30 cellular contexts compared by ENCODE assay signal in the genomic region with DNA sequence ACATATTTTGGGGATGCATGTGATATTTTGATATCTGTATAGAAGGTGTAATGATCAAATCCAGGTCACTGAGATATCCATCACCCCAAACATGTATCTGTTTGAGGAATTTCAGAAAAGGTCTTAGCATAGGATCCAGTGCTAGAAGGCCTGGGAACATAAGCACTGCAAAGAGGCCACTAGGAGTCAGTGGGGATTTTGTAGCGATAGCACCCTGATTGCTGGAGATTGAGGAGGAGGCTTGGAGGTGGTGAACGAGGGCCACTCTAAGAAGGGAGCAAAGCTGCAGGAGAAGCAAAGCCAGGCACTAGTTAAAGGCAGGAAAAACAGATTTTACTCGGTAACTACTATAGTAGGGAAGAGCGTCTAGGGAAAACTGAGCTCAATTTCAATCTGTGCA.
"Had no signal": no experiment of that assay in that cellular context is flagged by ENCODE, and none has a peak within 500 bp of the region (broad histone marks: within the 10 kb centered on the region; RNA-seq: fewer than 3 reads in every experiment).

No MANE protein-coding gene starts in this region.

- H3K36me3 ChIP-seq: colonic mucosa, WERI-Rb-1 had no signal

- H3K4me3 Mint-ChIP-seq: activated CD4-positive, alpha-beta memory T cell treated with anti-CD3 and anti-CD28 coated beads for 36 hours; activated CD4-positive, alpha-beta T cell treated with anti-CD3 and anti-CD28 coated beads for 36 hours; activated CD4-positive, alpha-beta T cell treated with anti-CD3 and anti-CD28 coated beads, Interleukin-2, amount 10 ng/mL, durations not matched to agents 24 days and 14 days; activated CD8-positive, alpha-beta memory T cell treated with anti-CD3 and anti-CD28 coated beads, Interleukin-2, amount 10 ng/mL, durations not matched to agents 7 days and 5 days; activated CD8-positive, alpha-beta T cell treated with anti-CD3 and anti-CD28 coated beads, Interleukin-2, amount 10 ng/mL, durations not matched to agents 7 days and 5 days; activated naive CD4-positive, alpha-beta T cell treated with anti-CD3 and anti-CD28 coated beads for 36 hours; activated naive CD4-positive, alpha-beta T cell treated with anti-CD3 and anti-CD28 coated beads, Interleukin-2, amount 50 U/mL, for 24 hours; activated naive CD8-positive, alpha-beta T cell treated with anti-CD3 and anti-CD28 coated beads for 36 hours; activated T-helper 1 cell treated with anti-CD3 and anti-CD28 coated beads, Interleukin-12 subunit alpha, Interleukin-12 subunit beta, Interleukin-2, Interleukin-4 antibody, amounts not matched to agents 30 ng/mL and 10 ng/mL and 1 ng/mL, durations not matched to agents 14 hours and 24 hours and 36 hours; T-helper 17 cell; T-helper 2 cell treated with Interferon-gamma antibody and Interleukin-4, amounts not matched to agents 5 μg/mL and 100 μg/mL, for 36 hours had no signal

- H3K27ac ChIP-seq: body of pancreas, colonic mucosa, WERI-Rb-1 had no signal

- H3K9me3 ChIP-seq: body of pancreas, colonic mucosa had no signal

- H3K9me3 Mint-ChIP-seq: activated CD4-positive, alpha-beta memory T cell treated with anti-CD3 and anti-CD28 coated beads for 36 hours; activated CD4-positive, alpha-beta T cell treated with anti-CD3 and anti-CD28 coated beads, Interleukin-2, amount 10 ng/mL, durations not matched to agents 24 days and 14 days; activated naive CD4-positive, alpha-beta T cell treated with anti-CD3 and anti-CD28 coated beads for 36 hours; activated naive CD4-positive, alpha-beta T cell treated with anti-CD3 and anti-CD28 coated beads, Interleukin-2, amount 50 U/mL, for 24 hours; activated naive CD8-positive, alpha-beta T cell treated with anti-CD3 and anti-CD28 coated beads for 36 hours; activated T-helper 1 cell treated with anti-CD3 and anti-CD28 coated beads, Interleukin-12 subunit alpha, Interleukin-12 subunit beta, Interleukin-2, Interleukin-4 antibody, amounts not matched to agents 30 ng/mL and 10 ng/mL and 1 ng/mL, durations not matched to agents 14 hours and 24 hours and 36 hours; activated T-helper 2 cell treated with anti-CD3 and anti-CD28 coated beads, Interferon-gamma antibody, Interleukin-2, Interleukin-4, amounts not matched to agents 10 μg/mL and 5 μg/mL and 100 μg/mL, durations not matched to agents 14 hours and 24 hours and 36 hours; T-helper 2 cell treated with Interferon-gamma antibody and Interleukin-4, amounts not matched to agents 5 μg/mL and 100 μg/mL, for 36 hours had no signal

- H3K27me3 ChIP-seq: body of pancreas, colonic mucosa had no signal

- DNase-seq: activated CD4-positive, alpha-beta memory T cell treated with anti-CD3 and anti-CD28 coated beads for 36 hours; activated CD4-positive, alpha-beta T cell treated with anti-CD3 and anti-CD28 coated beads for 36 hours; activated CD4-positive, alpha-beta T cell treated with anti-CD3 and anti-CD28 coated beads, Interleukin-2, amount 10 ng/mL, durations not matched to agents 24 days and 14 days; activated CD4-positive, CD25-positive, alpha-beta regulatory T cell; activated CD4-positive, CD25-positive, alpha-beta regulatory T cell treated with anti-CD3 and anti-CD28 coated beads, Interleukin-2, amount 50 U/mL, for 72 hours; activated CD8-positive, alpha-beta memory T cell treated with anti-CD3 and anti-CD28 coated beads, Interleukin-2, amount 10 ng/mL, durations not matched to agents 7 days and 5 days; activated CD8-positive, alpha-beta memory T cell treated with anti-CD3 and anti-CD28 coated beads, Interleukin-2, amount 50 U/mL, for 4 hours; activated CD8-positive, alpha-beta T cell treated with anti-CD3 and anti-CD28 coated beads, Interleukin-2, amount 10 ng/mL, durations not matched to agents 7 days and 5 days; activated effector memory CD4-positive, alpha-beta T cell treated with anti-CD3 and anti-CD28 coated beads, Interleukin-2, amount 50 U/mL, for 16 hours; activated naive CD4-positive, alpha-beta T cell treated with anti-CD3 and anti-CD28 coated beads for 36 hours; activated naive CD8-positive, alpha-beta T cell treated with anti-CD3 and anti-CD28 coated beads for 36 hours; activated T-cell treated with anti-CD3 and anti-CD28 coated beads, Interleukin-2, amount 50 U/mL, for 1 hour; activated T-cell treated with anti-CD3 and anti-CD28 coated beads, Interleukin-2, amount 50 U/mL, for 48 hours; anterior cingulate cortex; caudate nucleus; cerebellar nuclear complex; colonic mucosa; effector CD8-positive, alpha-beta T cell; foreskin fibroblast; head of caudate nucleus; T-helper 1 cell; T-helper 17 cell; T1000; WERI-Rb-1 had no signal

- H3K4me1 ChIP-seq: colonic mucosa had no signal

- ATAC-seq: activated CD4-positive, alpha-beta T cell treated with anti-CD3 and anti-CD28 coated beads for 36 hours; activated CD8-positive, alpha-beta memory T cell treated with anti-CD3 and anti-CD28 coated beads, Interleukin-2, amount 10 ng/mL, durations not matched to agents 7 days and 5 days; activated CD8-positive, alpha-beta T cell treated with anti-CD3 and anti-CD28 coated beads, Interleukin-2, amount 10 ng/mL, durations not matched to agents 7 days and 5 days; body of pancreas; esophagus mucosa; T-helper 17 cell had no signal

- H3K27ac Mint-ChIP-seq: activated CD4-positive, alpha-beta memory T cell treated with anti-CD3 and anti-CD28 coated beads for 36 hours; activated CD4-positive, alpha-beta T cell treated with anti-CD3 and anti-CD28 coated beads for 36 hours; activated CD4-positive, alpha-beta T cell treated with anti-CD3 and anti-CD28 coated beads, Interleukin-2, amount 10 ng/mL, durations not matched to agents 24 days and 14 days; activated CD8-positive, alpha-beta memory T cell treated with anti-CD3 and anti-CD28 coated beads, Interleukin-2, amount 10 ng/mL, durations not matched to agents 7 days and 5 days; activated CD8-positive, alpha-beta T cell treated with anti-CD3 and anti-CD28 coated beads, Interleukin-2, amount 10 ng/mL, durations not matched to agents 7 days and 5 days; activated naive CD4-positive, alpha-beta T cell treated with anti-CD3 and anti-CD28 coated beads for 36 hours; activated naive CD4-positive, alpha-beta T cell treated with anti-CD3 and anti-CD28 coated beads, Interleukin-2, amount 50 U/mL, for 24 hours; activated naive CD8-positive, alpha-beta T cell treated with anti-CD3 and anti-CD28 coated beads for 36 hours; activated T-helper 1 cell treated with anti-CD3 and anti-CD28 coated beads, Interleukin-12 subunit alpha, Interleukin-12 subunit beta, Interleukin-2, Interleukin-4 antibody, amounts not matched to agents 30 ng/mL and 10 ng/mL and 1 ng/mL, durations not matched to agents 14 hours and 24 hours and 36 hours; activated T-helper 2 cell treated with anti-CD3 and anti-CD28 coated beads, Interferon-gamma antibody, Interleukin-2, Interleukin-4, amounts not matched to agents 10 μg/mL and 5 μg/mL and 100 μg/mL, durations not matched to agents 14 hours and 24 hours and 36 hours; T-helper 17 cell; T-helper 2 cell treated with Interferon-gamma antibody and Interleukin-4, amounts not matched to agents 5 μg/mL and 100 μg/mL, for 36 hours had no signal

- H3K4me1 Mint-ChIP-seq: activated CD4-positive, alpha-beta T cell treated with anti-CD3 and anti-CD28 coated beads for 36 hours; activated CD4-positive, alpha-beta T cell treated with anti-CD3 and anti-CD28 coated beads, Interleukin-2, amount 10 ng/mL, durations not matched to agents 24 days and 14 days; activated CD8-positive, alpha-beta memory T cell treated with anti-CD3 and anti-CD28 coated beads, Interleukin-2, amount 10 ng/mL, durations not matched to agents 7 days and 5 days; activated naive CD4-positive, alpha-beta T cell treated with anti-CD3 and anti-CD28 coated beads, Interleukin-2, amount 50 U/mL, for 24 hours; activated naive CD8-positive, alpha-beta T cell treated with anti-CD3 and anti-CD28 coated beads for 36 hours; T-helper 17 cell had no signal

- H3K4me3 ChIP-seq: body of pancreas, colonic mucosa had no signal

- H3K36me3 Mint-ChIP-seq: activated CD4-positive, alpha-beta memory T cell treated with anti-CD3 and anti-CD28 coated beads for 36 hours; activated CD8-positive, alpha-beta memory T cell treated with anti-CD3 and anti-CD28 coated beads, Interleukin-2, amount 10 ng/mL, durations not matched to agents 7 days and 5 days; activated naive CD4-positive, alpha-beta T cell treated with anti-CD3 and anti-CD28 coated beads, Interleukin-2, amount 50 U/mL, for 24 hours; activated naive CD8-positive, alpha-beta T cell treated with anti-CD3 and anti-CD28 coated beads for 36 hours had no signal
